ENCODE assay signal across 8 cellular contexts in the genomic region with DNA sequence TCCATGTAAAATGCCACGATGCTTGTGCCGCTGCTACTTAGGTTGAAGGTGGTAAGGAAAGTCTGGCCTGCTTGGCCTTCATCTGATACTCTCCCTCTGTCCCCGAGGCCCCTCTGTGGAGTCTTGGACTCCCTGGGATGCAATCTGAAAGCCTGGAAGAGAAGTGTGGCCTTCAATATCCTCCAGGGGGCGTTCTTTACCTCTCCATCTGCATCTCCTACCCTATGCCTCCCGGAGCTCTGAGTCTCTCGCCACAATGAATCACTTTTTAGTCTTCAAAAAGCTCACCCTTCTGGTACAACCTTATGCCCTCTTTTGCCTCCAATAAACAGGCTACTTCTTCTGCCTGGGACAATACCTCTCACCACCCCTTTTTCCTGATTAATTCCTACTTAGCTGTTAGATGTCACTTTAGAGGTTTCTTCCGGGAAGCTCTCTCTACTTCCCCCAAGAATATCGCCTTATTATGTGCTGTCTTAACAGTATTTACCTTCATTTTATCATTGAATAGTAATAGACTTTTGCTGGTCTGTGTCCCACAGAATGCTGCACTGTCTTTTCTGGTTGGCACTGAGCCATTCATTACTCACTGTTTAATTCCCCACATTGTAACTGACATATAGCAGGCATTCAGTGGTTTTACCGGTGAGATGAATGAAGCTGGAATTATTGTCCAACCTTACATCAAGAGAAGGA. TPM values are rescaled to one million over a fixed set of nuclear protein-coding genes. Genes with fewer than 3 reads are reported as not detected.
DNase-seq lines count a peak whose midpoint lies in the region; ATAC-seq, FAIRE-seq and TF ChIP-seq lines count a peak whose summit lies in the region.

No MANE protein-coding gene starts in this region.

- H3K36me3 ChIP-seq in H7 (replicated peaks; ENCODE audit: control insufficient read depth, insufficient read depth, low read length) (no peaks in the 10 kb centered on the region), kidney (ENCODE audit: control insufficient read depth in 1 of 2, insufficient read depth in 2 of 2, low read length in 2 of 2) (no peaks in the 10 kb centered on the region)

- no peaks in the 10 kb centered on the region for H3K9me3 ChIP-seq in kidney (ENCODE audit: control insufficient read depth in 1 of 2, low read length in 2 of 2)

- H3K9ac ChIP-seq in kidney (ENCODE audit: low read length in 2 of 2) = no peak overlapping the region

- TF ChIP-seq CTCF in kidney (IDR thresholded peaks at IDR 0.05; ENCODE audit: borderline replicate concordance, extremely low read depth, insufficient read depth) = peak; percentile 58

- intact Hi-C loops in kidney (cut with DNase I) = loop anchor here (10.0 kb wide), 1 partner anchor 235 kb away; no protein-coding TSS in a partner anchor

- H3K4me3 ChIP-seq in H7 (ENCODE audit: insufficient read depth, low read depth, low read length) (no peak overlapping the region), kidney (ENCODE audit: low read length in 2 of 2) (no peak overlapping the region)

- no peaks in the 10 kb centered on the region for H3K27me3 ChIP-seq in H7 (ENCODE audit: control insufficient read depth, insufficient read depth, low read length)

- peak; percentile 62 for DNase-seq in DMS114 treated with DMSO at 0.1 percent for 48 hours (lab: John Stamatoyannopoulos, UW; ENCODE audit: unreplicated experiment)
- peak; percentile 83 for DNase-seq in H7
- DNase-seq in NCI-H2029 treated with DMSO at 0.1 percent for 48 hours (lab: John Stamatoyannopoulos, UW) = peak; percentile 81
- peak in 42 of 61 donors; percentile 2 to 62 (median 19) for DNase-seq in caudate nucleus (lab: John Stamatoyannopoulos, UW)
- DNase-seq in kidney = no peak
- peak; percentile 10 for DNase-seq in stimulated activated CD4-positive, alpha-beta T cell treated with anti-CD3 and anti-CD28 coated beads, Interleukin-4, amount 100 ng/mL, for 1 hour

- H3K27ac ChIP-seq in caudate nucleus (ENCODE audit: low read depth, low read length) (no peak overlapping the region), kidney (ENCODE audit: low read depth in 2 of 2, low read length in 2 of 2) (no peak overlapping the region)

- FAIRE-seq in TTC549 (lab: Jason Lieb, UNC) (peak; percentile 15), kidney (lab: Jason Lieb, UNC) (no peak)

- H3K4me1 ChIP-seq in kidney (ENCODE audit: control insufficient read depth in 1 of 2, insufficient read depth in 1 of 2, low read depth in 1 of 2, low read length in 2 of 2) = no peaks in the 10 kb centered on the region

- no peak for ATAC-seq in GM18502 (IDR thresholded peaks at IDR 0.05; ENCODE audit: poor library complexity, unreplicated experiment)

RNA-seq across cellular contexts. Expression of a gene that starts 13.9 kb away (rescaled TPM):
- total RNA-seq in H7 (2014; rRNA removed; shearing (Covaris generic)) = 37.5 and 47.3 TPM in 2 replicates
- total RNA-seq in kidney = 31.6 TPM
- 26.5 TPM for polyA plus RNA-seq in kidney (ENCODE audit: insufficient read depth, low read depth, low replicate concordance)

RNA-seq across cellular contexts. Expression of a gene that starts 21.0 kb away (rescaled TPM):
- total RNA-seq in H7 (2014; rRNA removed; shearing (Covaris generic)) = 0.66 and 1.3 TPM in 2 replicates
- 32.6 TPM for total RNA-seq in kidney
- polyA plus RNA-seq in kidney (ENCODE audit: insufficient read depth, low read depth, low replicate concordance) = 7.0 TPM

Comparison
In these comparisons a context has a peak if more than half of its experiments do, and no peak if none do; other contexts are left out.
1. RNA of a gene that starts 21.0 kb away (total RNA-seq): 32.6 TPM in kidney (single experiment); 0.66 to 1.3 TPM in H7; every median in the first group is over 10 times any median in the second.